In the genomic region with DNA sequence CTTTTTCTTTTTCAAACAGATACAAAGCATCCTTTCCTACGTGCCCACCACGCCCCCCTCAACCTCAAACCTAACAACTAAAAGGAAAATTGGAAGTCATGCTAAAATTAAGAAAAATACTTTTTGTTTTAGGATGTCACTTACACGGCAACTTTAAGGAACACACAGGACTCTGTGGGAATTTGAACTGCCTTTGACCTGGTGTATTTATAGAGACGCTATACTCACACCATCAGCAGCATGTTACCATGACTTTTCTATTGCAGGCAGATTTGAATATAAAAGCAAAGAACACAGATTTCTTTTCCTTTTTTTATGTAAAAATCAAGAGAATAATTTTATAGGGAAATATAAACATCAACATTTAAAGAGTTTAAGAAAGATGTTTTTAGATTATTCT, we compare ENCODE assay signal across 14 cellular contexts.
DNase-seq lines count a peak whose midpoint lies in the region; ATAC-seq and TF ChIP-seq lines count a peak whose summit lies in the region.
"Had no signal": no experiment of that assay in that cellular context is flagged by ENCODE, and none has a peak within 500 bp of the region (broad histone marks: within the 10 kb centered on the region; RNA-seq: fewer than 3 reads in every experiment).

No MANE protein-coding gene starts in this region.

- no peak for TF ChIP-seq POLR2A in heart left ventricle (IDR thresholded peaks at IDR 0.05)

- H3K36me3 ChIP-seq in heart left ventricle (peaks cover 0 to 79% (median 45%) of the 10 kb centered on the region in 9 donors), right atrium auricular region (peaks cover 9% of the 10 kb centered on the region)

- H3K4me1 ChIP-seq in heart left ventricle = peaks cover 3 to 81% (median 36%) of the 10 kb centered on the region in 12 donors
- H3K4me1 ChIP-seq in right atrium auricular region = peaks cover 0 to 49% of the 10 kb centered on the region in 2 donors

- H3K27ac Mint-ChIP-seq in stimulated activated memory B cell treated with anti-CD40 and anti-IgM and Interleukin-4, amounts not matched to agents 10 μg/mL and 1 μg/mL and 100 μg/mL, for 72 hours = no peak overlapping the region
- H3K27ac Mint-ChIP-seq: B cell; CD8-positive, alpha-beta T cell; GM23338 had no signal

- H3K4me1 Mint-ChIP-seq in stimulated activated memory B cell treated with anti-CD40 and anti-IgM and Interleukin-4, amounts not matched to agents 10 μg/mL and 1 μg/mL and 100 μg/mL, for 72 hours = no peaks in the 10 kb centered on the region
- H3K4me1 Mint-ChIP-seq: B cell had no signal

- ATAC-seq in heart left ventricle = peak in 3 of 4 donors; percentile 47 to 56 (median 51)
- no peak for ATAC-seq in Right ventricle myocardium inferior
- no peak for ATAC-seq in stimulated activated memory B cell treated with anti-CD40 and anti-IgM and Interleukin-4, amounts not matched to agents 10 μg/mL and 1 μg/mL and 100 μg/mL, for 72 hours
- ATAC-seq: CD8-positive, alpha-beta T cell; GM23338 had no signal

- H3K27me3 Mint-ChIP-seq in stimulated activated memory B cell treated with anti-CD40 and anti-IgM and Interleukin-4, amounts not matched to agents 10 μg/mL and 1 μg/mL and 100 μg/mL, for 72 hours = no peaks in the 10 kb centered on the region
- H3K27me3 Mint-ChIP-seq: B cell had no signal

- no peaks in the 10 kb centered on the region for H3K9me3 Mint-ChIP-seq in stimulated activated memory B cell treated with anti-CD40 and anti-IgM and Interleukin-4, amounts not matched to agents 10 μg/mL and 1 μg/mL and 100 μg/mL, for 72 hours
- H3K9me3 Mint-ChIP-seq: CD8-positive, alpha-beta T cell; GM23338 had no signal

- H3K4me3 ChIP-seq in heart left ventricle = peak overlapping the region in 3 of 12 donors; percentile 2 to 11 (median 9)
- H3K4me3 ChIP-seq in choroid plexus epithelial cell (ENCODE audit: low read depth, low read length) = no peak overlapping the region
- H3K4me3 ChIP-seq in right atrium auricular region = no peak overlapping the region
- H3K4me3 ChIP-seq: BLaER1 treated with 17β-estradiol and CSF1 and Interleukin-3, amounts not matched to agents 10 nM and 100 nM; GM23338 had no signal

- H3K27ac ChIP-seq in heart left ventricle = peak overlapping the region in 9 of 12 donors; percentile 1 to 68 (median 40)
- H3K27ac ChIP-seq in right atrium auricular region = peak overlapping the region; percentile 14 to 27
- H3K27ac ChIP-seq: BLaER1 treated with 17β-estradiol and CSF1 and Interleukin-3, amounts not matched to agents 10 nM and 100 nM had no signal

- H3K4me3 Mint-ChIP-seq in stimulated activated memory B cell treated with anti-CD40 and anti-IgM and Interleukin-4, amounts not matched to agents 10 μg/mL and 1 μg/mL and 100 μg/mL, for 72 hours = no peak overlapping the region
- H3K4me3 Mint-ChIP-seq: B cell; CD8-positive, alpha-beta T cell; GM23338 had no signal

- no peaks in the 10 kb centered on the region for H3K27me3 ChIP-seq in heart left ventricle
- H3K27me3 ChIP-seq in right atrium auricular region = no peaks in the 10 kb centered on the region
- H3K27me3 ChIP-seq: BLaER1 treated with 17β-estradiol and CSF1 and Interleukin-3, amounts not matched to agents 10 nM and 100 nM had no signal

- DNase-seq in heart left ventricle (no peak), Right ventricle myocardium inferior (ENCODE audit: missing footprints) (no peak), choroid plexus epithelial cell (ENCODE audit: low read depth) (peak; percentile 19), right atrium auricular region (ENCODE audit: low spot score) (no peak), globus pallidus (ENCODE audit: low spot score) (no peak)
- no peak for DNase-seq in stimulated activated CD4-positive, alpha-beta T cell treated with anti-CD3 and anti-CD28 coated beads, Interleukin-4, amount 100 ng/mL, for 4 hours
- DNase-seq: Calu3; CD8-positive, alpha-beta T cell; GF-D8; HCEC 1CT had no signal

- no peaks in the 10 kb centered on the region for H3K36me3 Mint-ChIP-seq in stimulated activated memory B cell treated with anti-CD40 and anti-IgM and Interleukin-4, amounts not matched to agents 10 μg/mL and 1 μg/mL and 100 μg/mL, for 72 hours
- H3K36me3 Mint-ChIP-seq: CD8-positive, alpha-beta T cell had no signal

- TF ChIP-seq CTCF in heart left ventricle (IDR thresholded peaks at IDR 0.05) = no peak
- TF ChIP-seq CTCF in choroid plexus epithelial cell (conservative IDR thresholded peaks at IDR 0.05; ENCODE audit: low read depth, low read length) = no peak
- TF ChIP-seq CTCF in right atrium auricular region (IDR thresholded peaks at IDR 0.05) = no peak

- H3K9me3 ChIP-seq in heart left ventricle (no peaks in the 10 kb centered on the region), right atrium auricular region (no peaks in the 10 kb centered on the region)
- H3K9me3 ChIP-seq: BLaER1 treated with 17β-estradiol and CSF1 and Interleukin-3, amounts not matched to agents 10 nM and 100 nM had no signal

- intact Hi-C loops in heart left ventricle (cut with DNase I) = loop anchor here in 3 of 10 donors (5.0 to 10.0 kb wide), 4 partner anchors 124 to 567 kb away; no protein-coding TSS in a partner anchor
- intact Hi-C loops in Right ventricle myocardium inferior (cut with DNase I) = loop anchor here (10.0 kb wide), 1 partner anchor 107 kb away; no protein-coding TSS in a partner anchor

- WGBS in heart left ventricle, 4 donors = 52 to 64% (median 58%) methylated on average over 4 of the region's 4 CpGs

Comparison
In these comparisons a context has a peak if more than half of its experiments do, and no peak if none do; other contexts are left out.
1. ATAC-seq: peak in heart left ventricle (3 of 4); none in Right ventricle myocardium inferior (single experiment) and stimulated activated memory B cell treated with anti-CD40 and anti-IgM and Interleukin-4, amounts not matched to agents 10 μg/mL and 1 μg/mL and 100 μg/mL, for 72 hours (single experiment).